In genomic region chr2:43407826-43408783, GRCh38 we compare ENCODE assay signal across 9 cellular contexts.
A peak's percentile ranks its signal among the peaks of the same experiment; 100 is the strongest.
DNase-seq lines count a peak whose midpoint lies in the region; ATAC-seq and TF ChIP-seq lines count a peak whose summit lies in the region.
"Had no signal": no experiment of that assay in that cellular context is flagged by ENCODE, and none has a peak within 500 bp of the region (broad histone marks: within the 10 kb centered on the region; RNA-seq: fewer than 3 reads in every experiment).

No MANE protein-coding gene starts in this region.

- H3K4me2 ChIP-seq in fibroblast of lung (ENCODE audit: extremely low read depth, insufficient read depth, low read length) = no peak overlapping the region

- peaks cover 5% of the 10 kb centered on the region for H3K4me1 ChIP-seq in fibroblast of lung (ENCODE audit: control insufficient read depth, extremely low read depth, insufficient read depth, low read length)

- H3K4me3 ChIP-seq in fibroblast of lung (replicated peaks in 1 of 4; ENCODE audit: control extremely low read depth in 1 of 4, insufficient read depth in 1 of 4, low read depth in 3 of 4, low read length in 4 of 4) = no peak overlapping the region
- H3K4me3 ChIP-seq in coronary artery = no peak overlapping the region

- no peaks in the 10 kb centered on the region for H3K36me3 ChIP-seq in fibroblast of lung (ENCODE audit: control insufficient read depth, insufficient read depth, low read length)

- DNase-seq in CD1c-positive myeloid dendritic cell (ENCODE audit: extremely low spot score) = peak; percentile 92
- peak; percentile 18 to 41 for DNase-seq in fibroblast of lung (ENCODE audit: low read depth in 2 of 2)
- DNase-seq in coronary artery (ENCODE audit: low spot score) = no peak
- no peak for DNase-seq in NCI-H2029 treated with DMSO at 0.1 percent for 48 hours (lab: John Stamatoyannopoulos, UW)
- DNase-seq in UCSD-AML1 (lab: John Stamatoyannopoulos, UW; ENCODE audit: unreplicated experiment) = no peak
- DNase-seq in NCI-H1417 treated with DMSO at 0.1 percent for 48 hours (lab: John Stamatoyannopoulos, UW) = no peak
- DNase-seq: CD4-positive, alpha-beta memory T cell had no signal

- no peaks in the 10 kb centered on the region for H3K27me3 ChIP-seq in fibroblast of lung (ENCODE audit: control insufficient read depth, insufficient read depth, low read length)

- no peaks in the 10 kb centered on the region for H3K79me2 ChIP-seq in fibroblast of lung (ENCODE audit: control insufficient read depth, insufficient read depth, low read length)

- no peak overlapping the region for H2AFZ ChIP-seq in fibroblast of lung (ENCODE audit: low read length)

- no peak overlapping the region for H3K9ac ChIP-seq in fibroblast of lung (ENCODE audit: insufficient read depth, low read length)

- no peak overlapping the region for H3K27ac ChIP-seq in fibroblast of lung (ENCODE audit: insufficient read depth, low read length)
- H3K27ac ChIP-seq in coronary artery = peak overlapping the region in 1 of 2 donors; percentile 59

- ATAC-seq in GM19455 (IDR thresholded peaks at IDR 0.05; ENCODE audit: unreplicated experiment) = peak; percentile 76
- peak; percentile 78 for ATAC-seq in HG03432 (IDR thresholded peaks at IDR 0.05; ENCODE audit: unreplicated experiment)

- no peaks in the 10 kb centered on the region for H3K9me3 ChIP-seq in fibroblast of lung (ENCODE audit: control insufficient read depth, insufficient read depth, low read depth, low read length)

- TF ChIP-seq CTCF in fibroblast of lung (conservative IDR thresholded peaks at IDR 0.05 in 1 of 2, IDR thresholded peaks at IDR 0.05 in 1 of 2; ENCODE audit: low read depth in 1 of 2, low read length in 2 of 2) (no peak), coronary artery (IDR thresholded peaks at IDR 0.05) (no peak)

- H4K20me1 ChIP-seq in fibroblast of lung (ENCODE audit: control insufficient read depth, extremely low read depth, insufficient read depth, low read length) = no peaks in the 10 kb centered on the region

Comparison
In these comparisons a context has a peak if more than half of its experiments do, and no peak if none do; other contexts are left out.
1. DNase-seq: peak in CD1c-positive myeloid dendritic cell (single experiment) and fibroblast of lung (2 of 2); none in coronary artery (single experiment), NCI-H2029 treated with DMSO at 0.1 percent for 48 hours (single experiment), UCSD-AML1 (single experiment) and NCI-H1417 treated with DMSO at 0.1 percent for 48 hours (single experiment).